13 cellular contexts compared by ENCODE assay signal in the genomic region with DNA sequence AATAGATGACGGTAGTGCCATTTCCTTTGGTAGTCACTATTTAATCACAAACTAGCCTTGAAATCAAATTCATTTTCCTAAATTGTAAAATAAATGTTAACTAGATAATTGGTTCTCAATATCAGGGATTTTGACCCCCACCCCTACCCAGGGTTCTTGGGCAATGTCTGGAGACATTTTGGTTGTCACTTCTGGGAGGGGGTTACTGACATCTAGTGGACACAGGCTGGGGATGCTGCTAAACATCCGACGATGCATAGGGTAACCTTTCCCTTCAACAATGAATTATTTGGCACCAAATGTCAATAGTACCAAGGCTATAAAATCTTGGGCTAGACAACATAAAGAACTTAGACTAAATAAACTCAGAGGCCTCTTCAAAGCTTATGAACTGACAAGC.
DNase-seq lines count a peak whose midpoint lies in the region; ATAC-seq and TF ChIP-seq lines count a peak whose summit lies in the region.
"Had no signal": no experiment of that assay in that cellular context is flagged by ENCODE, and none has a peak within 500 bp of the region (broad histone marks: within the 10 kb centered on the region; RNA-seq: fewer than 3 reads in every experiment).

No MANE protein-coding gene starts in this region.

- H3K27me3 Mint-ChIP-seq in WTC11 (ENCODE audit: low read depth) = no peaks in the 10 kb centered on the region

- intact Hi-C loops in right lobe of liver (cut with DNase I) (no loop called here), body of pancreas (cut with DNase I) (no loop called here)

- CTCF ChIA-PET in WTC11 (lab: Charles Lee) = no interaction called here

- H3K27ac ChIP-seq in right lobe of liver (no peak overlapping the region), body of pancreas (no peak overlapping the region)

- H3K9me3 ChIP-seq in right lobe of liver (no peaks in the 10 kb centered on the region), body of pancreas (no peaks in the 10 kb centered on the region)
- H3K9me3 ChIP-seq: Caco-2 had no signal

- WGBS in right lobe of liver (ENCODE audit: insufficient coverage, low coverage, low lambda C conversion rate, missing lambda C conversion rate) = 39% methylated on average over 3 of the region's 3 CpGs
- 28 to 33% methylated on average over 3 of the region's 3 CpGs for WGBS in body of pancreas, 2 donors

- DNase-seq in GM12865 (ENCODE audit: low read depth) (no peak), HT-29 (ENCODE audit: low spot score) (peak; percentile 8), WTC11 (ENCODE audit: low spot score) (peak; percentile 11), right lobe of liver (no peak), cerebellar cortex (ENCODE audit: low spot score) (no peak), body of pancreas (no peak), NCI-H1048 (lab: John Stamatoyannopoulos, UW) (no peak)
- no peak for DNase-seq in stimulated activated naive CD4-positive, alpha-beta T cell treated with Interleukin-2 at 50 U/mL for 16 hours (lab: John Stamatoyannopoulos, UW)
- DNase-seq: amniotic stem cell; Kasumi-1; naive thymus-derived CD8-positive, alpha-beta T cell; SHP77 had no signal

- no peaks in the 10 kb centered on the region for H3K9me3 Mint-ChIP-seq in WTC11

- TF ChIP-seq CTCF in GM12865 (IDR thresholded peaks at IDR 0.05; ENCODE audit: insufficient read depth, low read depth, low read length, missing control alignments) (peak; percentile 17), WTC11 (IDR thresholded peaks at IDR 0.05) (no peak), right lobe of liver (IDR thresholded peaks at IDR 0.05) (peak in 3 of 4 donors; percentile 18 to 27 (median 22)), body of pancreas (IDR thresholded peaks at IDR 0.05) (no peak)

- no peaks in the 10 kb centered on the region for H3K36me3 ChIP-seq in right lobe of liver
- H3K36me3 ChIP-seq in body of pancreas (replicated peaks in 1 of 2; ENCODE audit: insufficient read depth in 1 of 2, low read depth in 2 of 2) = no peaks in the 10 kb centered on the region

- peaks cover 20% of the 10 kb centered on the region for H3K4me1 Mint-ChIP-seq in WTC11
- H3K4me1 Mint-ChIP-seq: naive thymus-derived CD8-positive, alpha-beta T cell had no signal

- ATAC-seq in WTC11 (peak; percentile 67), right lobe of liver (no peak), body of pancreas (no peak)
- ATAC-seq: naive thymus-derived CD8-positive, alpha-beta T cell had no signal

- H3K27ac Mint-ChIP-seq in WTC11 = no peak overlapping the region
- H3K27ac Mint-ChIP-seq: naive thymus-derived CD8-positive, alpha-beta T cell had no signal

- H3K4me3 Mint-ChIP-seq in WTC11 = no peak overlapping the region
- H3K4me3 Mint-ChIP-seq: naive thymus-derived CD8-positive, alpha-beta T cell had no signal

- H3K4me1 ChIP-seq in right lobe of liver = no peaks in the 10 kb centered on the region
- no peaks in the 10 kb centered on the region for H3K4me1 ChIP-seq in body of pancreas
- H3K4me1 ChIP-seq: Caco-2 had no signal

- H3K4me3 ChIP-seq in GM12865 (ENCODE audit: low read depth, low read length) = no peak overlapping the region
- H3K4me3 ChIP-seq in right lobe of liver = no peak overlapping the region
- H3K4me3 ChIP-seq in body of pancreas = no peak overlapping the region

- no peak for TF ChIP-seq POLR2A in right lobe of liver (IDR thresholded peaks at IDR 0.05)
- no peak for TF ChIP-seq POLR2A in body of pancreas (IDR thresholded peaks at IDR 0.05)

- no peaks in the 10 kb centered on the region for H3K36me3 Mint-ChIP-seq in WTC11
- H3K36me3 Mint-ChIP-seq: naive thymus-derived CD8-positive, alpha-beta T cell had no signal

- POLR2A ChIA-PET in WTC11 (lab: Charles Lee) = no interaction called here

- H3K27me3 ChIP-seq in right lobe of liver (no peaks in the 10 kb centered on the region), body of pancreas (no peaks in the 10 kb centered on the region)

TF ChIP-seq in WTC11, 78 proteins besides CTCF, POLR2A, EP300 and RAD21:
- no peak for TF ChIP-seq OVOL2 (CRISPR knock-in tag; IDR thresholded peaks at IDR 0.05; ENCODE audit: borderline replicate concordance)
- TF ChIP-seq, protein P1, sequence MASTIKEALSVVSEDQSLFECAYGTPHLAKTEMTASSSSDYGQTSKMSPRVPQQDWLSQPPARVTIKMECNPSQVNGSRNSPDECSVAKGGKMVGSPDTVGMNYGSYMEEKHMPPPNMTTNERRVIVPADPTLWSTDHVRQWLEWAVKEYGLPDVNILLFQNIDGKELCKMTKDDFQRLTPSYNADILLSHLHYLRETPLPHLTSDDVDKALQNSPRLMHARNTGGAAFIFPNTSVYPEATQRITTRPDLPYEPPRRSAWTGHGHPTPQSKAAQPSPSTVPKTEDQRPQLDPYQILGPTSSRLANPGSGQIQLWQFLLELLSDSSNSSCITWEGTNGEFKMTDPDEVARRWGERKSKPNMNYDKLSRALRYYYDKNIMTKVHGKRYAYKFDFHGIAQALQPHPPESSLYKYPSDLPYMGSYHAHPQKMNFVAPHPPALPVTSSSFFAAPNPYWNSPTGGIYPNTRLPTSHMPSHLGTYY (CRISPR knock-in tag; IDR thresholded peaks at IDR 0.05) = no peak
- TF ChIP-seq, protein P2, sequence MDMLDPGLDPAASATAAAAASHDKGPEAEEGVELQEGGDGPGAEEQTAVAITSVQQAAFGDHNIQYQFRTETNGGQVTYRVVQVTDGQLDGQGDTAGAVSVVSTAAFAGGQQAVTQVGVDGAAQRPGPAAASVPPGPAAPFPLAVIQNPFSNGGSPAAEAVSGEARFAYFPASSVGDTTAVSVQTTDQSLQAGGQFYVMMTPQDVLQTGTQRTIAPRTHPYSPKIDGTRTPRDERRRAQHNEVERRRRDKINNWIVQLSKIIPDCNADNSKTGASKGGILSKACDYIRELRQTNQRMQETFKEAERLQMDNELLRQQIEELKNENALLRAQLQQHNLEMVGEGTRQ (CRISPR knock-in tag; IDR thresholded peaks at IDR 0.05) = no peak
- TF ChIP-seq, protein P3, sequence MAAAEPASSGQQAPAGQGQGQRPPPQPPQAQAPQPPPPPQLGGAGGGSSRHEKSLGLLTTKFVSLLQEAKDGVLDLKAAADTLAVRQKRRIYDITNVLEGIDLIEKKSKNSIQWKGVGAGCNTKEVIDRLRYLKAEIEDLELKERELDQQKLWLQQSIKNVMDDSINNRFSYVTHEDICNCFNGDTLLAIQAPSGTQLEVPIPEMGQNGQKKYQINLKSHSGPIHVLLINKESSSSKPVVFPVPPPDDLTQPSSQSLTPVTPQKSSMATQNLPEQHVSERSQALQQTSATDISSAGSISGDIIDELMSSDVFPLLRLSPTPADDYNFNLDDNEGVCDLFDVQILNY (CRISPR knock-in tag; IDR thresholded peaks at IDR 0.05) = no peak
- no peak for TF ChIP-seq ETV6 (CRISPR knock-in tag; IDR thresholded peaks at IDR 0.05)
- no peak for TF ChIP-seq FOXJ3 (CRISPR knock-in tag; IDR thresholded peaks at IDR 0.05; ENCODE audit: borderline replicate concordance)
- no peak for TF ChIP-seq NFE2L1 (CRISPR knock-in tag; IDR thresholded peaks at IDR 0.05)
- TF ChIP-seq, protein P4, sequence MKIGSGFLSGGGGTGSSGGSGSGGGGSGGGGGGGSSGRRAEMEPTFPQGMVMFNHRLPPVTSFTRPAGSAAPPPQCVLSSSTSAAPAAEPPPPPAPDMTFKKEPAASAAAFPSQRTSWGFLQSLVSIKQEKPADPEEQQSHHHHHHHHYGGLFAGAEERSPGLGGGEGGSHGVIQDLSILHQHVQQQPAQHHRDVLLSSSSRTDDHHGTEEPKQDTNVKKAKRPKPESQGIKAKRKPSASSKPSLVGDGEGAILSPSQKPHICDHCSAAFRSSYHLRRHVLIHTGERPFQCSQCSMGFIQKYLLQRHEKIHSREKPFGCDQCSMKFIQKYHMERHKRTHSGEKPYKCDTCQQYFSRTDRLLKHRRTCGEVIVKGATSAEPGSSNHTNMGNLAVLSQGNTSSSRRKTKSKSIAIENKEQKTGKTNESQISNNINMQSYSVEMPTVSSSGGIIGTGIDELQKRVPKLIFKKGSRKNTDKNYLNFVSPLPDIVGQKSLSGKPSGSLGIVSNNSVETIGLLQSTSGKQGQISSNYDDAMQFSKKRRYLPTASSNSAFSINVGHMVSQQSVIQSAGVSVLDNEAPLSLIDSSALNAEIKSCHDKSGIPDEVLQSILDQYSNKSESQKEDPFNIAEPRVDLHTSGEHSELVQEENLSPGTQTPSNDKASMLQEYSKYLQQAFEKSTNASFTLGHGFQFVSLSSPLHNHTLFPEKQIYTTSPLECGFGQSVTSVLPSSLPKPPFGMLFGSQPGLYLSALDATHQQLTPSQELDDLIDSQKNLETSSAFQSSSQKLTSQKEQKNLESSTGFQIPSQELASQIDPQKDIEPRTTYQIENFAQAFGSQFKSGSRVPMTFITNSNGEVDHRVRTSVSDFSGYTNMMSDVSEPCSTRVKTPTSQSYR (CRISPR knock-in tag; IDR thresholded peaks at IDR 0.05) = no peak
- TF ChIP-seq, protein P5, sequence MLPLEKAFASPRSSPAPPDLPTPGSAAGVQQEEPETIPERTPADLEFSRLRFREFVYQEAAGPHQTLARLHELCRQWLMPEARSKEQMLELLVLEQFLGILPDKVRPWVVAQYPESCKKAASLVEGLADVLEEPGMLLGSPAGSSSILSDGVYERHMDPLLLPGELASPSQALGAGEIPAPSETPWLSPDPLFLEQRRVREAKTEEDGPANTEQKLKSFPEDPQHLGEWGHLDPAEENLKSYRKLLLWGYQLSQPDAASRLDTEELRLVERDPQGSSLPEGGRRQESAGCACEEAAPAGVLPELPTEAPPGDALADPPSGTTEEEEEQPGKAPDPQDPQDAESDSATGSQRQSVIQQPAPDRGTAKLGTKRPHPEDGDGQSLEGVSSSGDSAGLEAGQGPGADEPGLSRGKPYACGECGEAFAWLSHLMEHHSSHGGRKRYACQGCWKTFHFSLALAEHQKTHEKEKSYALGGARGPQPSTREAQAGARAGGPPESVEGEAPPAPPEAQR (CRISPR knock-in tag; IDR thresholded peaks at IDR 0.05) = no peak
- TF ChIP-seq, protein P6, sequence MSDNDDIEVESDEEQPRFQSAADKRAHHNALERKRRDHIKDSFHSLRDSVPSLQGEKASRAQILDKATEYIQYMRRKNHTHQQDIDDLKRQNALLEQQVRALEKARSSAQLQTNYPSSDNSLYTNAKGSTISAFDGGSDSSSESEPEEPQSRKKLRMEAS (CRISPR knock-in tag; IDR thresholded peaks at IDR 0.05) = no peak

Comparison
In these comparisons a context has a peak if more than half of its experiments do, and no peak if none do; other contexts are left out.
1. DNase-seq: peak in HT-29 (single experiment) and WTC11 (single experiment); none in GM12865 (single experiment), right lobe of liver (0 of 3), cerebellar cortex (single experiment), body of pancreas (0 of 4), NCI-H1048 (single experiment) and stimulated activated naive CD4-positive, alpha-beta T cell treated with Interleukin-2 at 50 U/mL for 16 hours (single experiment).
2. CTCF ChIP-seq: peak in GM12865 (single experiment) and right lobe of liver (3 of 4); none in WTC11 (single experiment) and body of pancreas (0 of 7).